Comparison of ENCODE assay signal across 8 cellular contexts in the genomic region with DNA sequence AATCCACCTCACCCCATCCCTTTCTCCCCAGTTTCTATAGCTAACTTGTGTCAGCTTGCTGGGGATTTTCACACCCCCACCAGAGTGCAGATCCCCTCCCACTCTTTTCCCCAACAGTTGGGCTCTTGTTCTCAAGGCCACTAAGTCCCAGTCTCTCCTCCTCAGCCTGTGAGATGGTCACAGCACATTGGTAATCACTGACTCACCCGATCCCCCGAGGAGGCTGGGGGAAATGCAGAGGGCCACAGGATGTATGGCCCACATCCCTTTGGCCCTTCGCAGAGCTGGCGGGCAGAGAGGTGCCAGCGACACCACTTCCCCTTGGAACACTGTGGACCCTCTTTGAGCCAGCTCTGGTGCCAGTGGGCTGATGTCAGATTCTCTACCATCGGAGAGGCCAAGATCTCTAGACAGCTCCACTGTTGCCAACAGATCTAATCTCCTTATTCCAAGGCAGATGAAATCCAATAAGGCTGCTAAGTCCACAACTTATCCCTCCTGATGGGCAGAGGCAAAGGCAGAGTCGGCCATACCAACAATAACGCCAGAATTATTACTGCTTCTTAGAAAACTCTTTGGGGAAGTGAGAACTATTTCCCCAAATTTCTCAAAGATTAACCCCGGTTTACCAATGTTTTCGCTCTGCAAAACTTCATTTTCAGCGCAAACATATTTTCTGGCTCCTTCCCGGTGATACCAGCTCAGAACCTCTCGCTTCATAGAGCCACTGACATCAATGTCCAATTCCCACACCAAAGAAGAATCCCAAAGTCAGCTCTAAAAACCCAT. TPM values are rescaled to one million over a fixed set of nuclear protein-coding genes. Genes with fewer than 3 reads are reported as not detected.
A peak's percentile ranks its signal among the peaks of the same experiment; 100 is the strongest.
DNase-seq lines count a peak whose midpoint lies in the region; ATAC-seq lines count a peak whose summit lies in the region.

No MANE protein-coding gene starts in this region.

- intact Hi-C loops in sciatic nerve (cut with DNase I), result no loop called here

- DNase-seq in ELR (ENCODE audit: low read depth), result peak; percentile 94
- DNase-seq in LHCN-M2 (ENCODE audit: low read depth), result peak; percentile 80
- DNase-seq in activated naive CD8-positive, alpha-beta T cell treated with anti-CD3 and anti-CD28 coated beads, Interleukin-2, amount 10 ng/mL, durations not matched to agents 7 days and 5 days, result peak; percentile 36
- peak; percentile 17 to 31 for DNase-seq in hippocampal formation (lab: John Stamatoyannopoulos, UW)
- DNase-seq in sciatic nerve (ENCODE audit: low spot score), result peak; percentile 68
- no peak for DNase-seq in NCI-H446 treated with DMSO at 0.1 percent for 48 hours (lab: John Stamatoyannopoulos, UW)
- no peak for DNase-seq in NCI-H226

- no peak for ATAC-seq in activated naive CD8-positive, alpha-beta T cell treated with anti-CD3 and anti-CD28 coated beads, Interleukin-2, amount 10 ng/mL, durations not matched to agents 7 days and 5 days (ENCODE audit: low read depth)
- peak; percentile 47 for ATAC-seq in sciatic nerve
- no peak for ATAC-seq in HG03196 (IDR thresholded peaks at IDR 0.05; ENCODE audit: unreplicated experiment)

- peaks cover 3% of the 10 kb centered on the region for H3K36me3 Mint-ChIP-seq in activated naive CD8-positive, alpha-beta T cell treated with anti-CD3 and anti-CD28 coated beads, Interleukin-2, amount 10 ng/mL, durations not matched to agents 7 days and 5 days

- POLR2A ChIA-PET in activated naive CD8-positive, alpha-beta T cell treated with anti-CD3 and anti-CD28 coated beads, Interleukin-2, amount 10 ng/mL, durations not matched to agents 7 days and 5 days (lab: Charles Lee), result interaction anchor here (1.1 to 3.9 kb wide), 8 partner anchors 26 to 82 kb away, joined by 3 to 19 read pairs (median 6); a partner anchor contains a TSS

- H3K4me3 Mint-ChIP-seq in activated naive CD8-positive, alpha-beta T cell treated with anti-CD3 and anti-CD28 coated beads, Interleukin-2, amount 10 ng/mL, durations not matched to agents 7 days and 5 days, result peak overlapping the region; percentile 97

- peaks cover 10% of the 10 kb centered on the region for H3K27me3 Mint-ChIP-seq in activated naive CD8-positive, alpha-beta T cell treated with anti-CD3 and anti-CD28 coated beads, Interleukin-2, amount 10 ng/mL, durations not matched to agents 7 days and 5 days

- H3K9me3 Mint-ChIP-seq in activated naive CD8-positive, alpha-beta T cell treated with anti-CD3 and anti-CD28 coated beads, Interleukin-2, amount 10 ng/mL, durations not matched to agents 7 days and 5 days, result no peaks in the 10 kb centered on the region

- H3K4me1 Mint-ChIP-seq in activated naive CD8-positive, alpha-beta T cell treated with anti-CD3 and anti-CD28 coated beads, Interleukin-2, amount 10 ng/mL, durations not matched to agents 7 days and 5 days, result peaks cover 39% of the 10 kb centered on the region

- peak overlapping the region; percentile 91 for H3K27ac Mint-ChIP-seq in activated naive CD8-positive, alpha-beta T cell treated with anti-CD3 and anti-CD28 coated beads, Interleukin-2, amount 10 ng/mL, durations not matched to agents 7 days and 5 days

RNA-seq across cellular contexts. Expression of a gene that starts 1.5 kb away (rescaled TPM):
- total RNA-seq in LHCN-M2 (2014; rRNA removed) (35.5 and 36.5 TPM in 2 replicates), sciatic nerve (64.8 TPM)
- polyA plus RNA-seq in LHCN-M2 (2012), result 15.7 TPM
- 10 to 100 TPM; 43.5 to 43.8 TPM for total RNA-seq in activated naive CD8-positive, alpha-beta T cell treated with anti-CD3 and anti-CD28 coated beads, Interleukin-2, amount 10 ng/mL, durations not matched to agents 7 days and 5 days

RNA-seq across cellular contexts. Expression of a gene that starts 35.7 kb away (rescaled TPM):
- total RNA-seq in LHCN-M2 (2014; rRNA removed) (413 and 429 TPM in 2 replicates), sciatic nerve (396 TPM)
- 355 TPM for polyA plus RNA-seq in LHCN-M2 (2012)
- 100 to 1,000 TPM; 426 to 431 TPM for total RNA-seq in activated naive CD8-positive, alpha-beta T cell treated with anti-CD3 and anti-CD28 coated beads, Interleukin-2, amount 10 ng/mL, durations not matched to agents 7 days and 5 days

Comparison
In these comparisons a context has a peak if more than half of its experiments do, and no peak if none do; other contexts are left out.
1. DNase-seq: peak in ELR (single experiment), LHCN-M2 (single experiment), activated naive CD8-positive, alpha-beta T cell treated with anti-CD3 and anti-CD28 coated beads, Interleukin-2, amount 10 ng/mL, durations not matched to agents 7 days and 5 days (single experiment), hippocampal formation (2 of 2) and sciatic nerve (single experiment); none in NCI-H446 treated with DMSO at 0.1 percent for 48 hours (single experiment) and NCI-H226 (single experiment).